In genomic region chr4:15656038-15656470, GRCh38 we compare ENCODE assay signal across 8 cellular contexts. TPM values are rescaled to one million over a fixed set of nuclear protein-coding genes. Genes with fewer than 3 reads are reported as not detected.
DNase-seq lines count a peak whose midpoint lies in the region; TF ChIP-seq lines count a peak whose summit lies in the region.

No MANE protein-coding gene starts in this region.

- H3K36me3 Mint-ChIP-seq in chondrocyte (ENCODE audit: low read depth): no peaks in the 10 kb centered on the region

- in situ Hi-C loops in Caki2 (cut with HindIII; ENCODE audit: low pct_unique_long_range_greater_than_20kb, low sequenced_read_pairs): no loop called here
- in situ Hi-C loops in GM13977 (cut with MboI; ENCODE audit: low pct_unique_long_range_greater_than_20kb, low sequenced_read_pairs, unreplicated experiment): loop anchor here (25.0 kb wide), 1 partner anchor 644 kb away; the partner anchor contains the start of gene CPEB2

- H3K4me1 ChIP-seq in mononuclear cell (ENCODE audit: insufficient read depth, low read length): peaks cover 65% of the 10 kb centered on the region

- H3K9me3 Mint-ChIP-seq in chondrocyte (ENCODE audit: low read depth): no peaks in the 10 kb centered on the region

- peak overlapping the region; percentile 88 for H3K4me3 Mint-ChIP-seq in chondrocyte (ENCODE audit: unreplicated experiment)

- H3K27me3 ChIP-seq in mononuclear cell (ENCODE audit: insufficient read depth, low read length): no peaks in the 10 kb centered on the region

- H3K4me1 Mint-ChIP-seq in chondrocyte (ENCODE audit: low read depth): peaks cover 67% of the 10 kb centered on the region

- peak overlapping the region; percentile 80 for H3K4me3 ChIP-seq in mononuclear cell (ENCODE audit: low read length)

- H3K9me3 ChIP-seq in mononuclear cell (ENCODE audit: low read depth, low read length): no peaks in the 10 kb centered on the region

- no peaks in the 10 kb centered on the region for H3K27me3 Mint-ChIP-seq in chondrocyte (ENCODE audit: low read depth)

- DNase-seq in Caki2 (ENCODE audit: low read depth) (peak; percentile 49), NCI-H2029 treated with DMSO at 0.1 percent for 48 hours (lab: John Stamatoyannopoulos, UW) (peak; percentile 51), chondrocyte (ENCODE audit: low spot score) (no peak), NCI-H526 (lab: John Stamatoyannopoulos, UW) (no peak), GM13977 (ENCODE audit: low spot score) (no peak), kidney tubule cell (ENCODE audit: low spot score) (no peak), foreskin melanocyte (no peak)

- peak overlapping the region; percentile 100 for H3K27ac Mint-ChIP-seq in chondrocyte (ENCODE audit: unreplicated experiment)

- TF ChIP-seq CTCF in chondrocyte (IDR thresholded peaks at IDR 0.05): no peak
- TF ChIP-seq CTCF in GM13977 (IDR thresholded peaks at IDR 0.05; ENCODE audit: extremely low read depth, insufficient read depth, missing control alignments): no peak

RNA-seq across cellular contexts. Expression of gene FBXL5, which starts 0.9 kb away (rescaled TPM):
- total RNA-seq in Caki2 (2014; rRNA removed; shearing (Covaris generic); ENCODE audit: low replicate concordance): 28.5 and 34.8 TPM in 2 replicates
- total RNA-seq in chondrocyte (54.4 to 110 TPM (median 56.9 TPM) in 3 replicates), mononuclear cell (245 TPM)

RNA-seq across cellular contexts. Expression of gene FAM200B, which starts 25.6 kb away (rescaled TPM):
- 38.7 and 47.7 TPM in 2 replicates for total RNA-seq in Caki2 (2014; rRNA removed; shearing (Covaris generic); ENCODE audit: low replicate concordance)
- total RNA-seq in chondrocyte (26.0 to 33.0 TPM (median 31.8 TPM) in 3 replicates), mononuclear cell (30.1 TPM)

RNA-seq across cellular contexts. Expression of gene BST1, which starts 46.8 kb away (rescaled TPM):
- 0.41 and 1.0 TPM in 2 replicates for total RNA-seq in Caki2 (2014; rRNA removed; shearing (Covaris generic); ENCODE audit: low replicate concordance)
- 0.45 TPM in 1 of 3 replicates, not detected in the others for total RNA-seq in chondrocyte
- 76.4 TPM for total RNA-seq in mononuclear cell

Comparison
In these comparisons a context has a peak if more than half of its experiments do, and no peak if none do; other contexts are left out.
1. DNase-seq: peak in Caki2 (single experiment) and NCI-H2029 treated with DMSO at 0.1 percent for 48 hours (single experiment); none in chondrocyte (single experiment), NCI-H526 (0 of 2), GM13977 (single experiment), kidney tubule cell (single experiment) and foreskin melanocyte (single experiment).
2. RNA of gene BST1, which starts 46.8 kb away (total RNA-seq): 76.4 TPM in mononuclear cell (single experiment); 0.45 TPM in chondrocyte and 0.41 to 1.0 TPM in Caki2; every median in the first group is over 10 times any median in the second.